Comparison of ENCODE assay signal across 8 cellular contexts in the genomic region with DNA sequence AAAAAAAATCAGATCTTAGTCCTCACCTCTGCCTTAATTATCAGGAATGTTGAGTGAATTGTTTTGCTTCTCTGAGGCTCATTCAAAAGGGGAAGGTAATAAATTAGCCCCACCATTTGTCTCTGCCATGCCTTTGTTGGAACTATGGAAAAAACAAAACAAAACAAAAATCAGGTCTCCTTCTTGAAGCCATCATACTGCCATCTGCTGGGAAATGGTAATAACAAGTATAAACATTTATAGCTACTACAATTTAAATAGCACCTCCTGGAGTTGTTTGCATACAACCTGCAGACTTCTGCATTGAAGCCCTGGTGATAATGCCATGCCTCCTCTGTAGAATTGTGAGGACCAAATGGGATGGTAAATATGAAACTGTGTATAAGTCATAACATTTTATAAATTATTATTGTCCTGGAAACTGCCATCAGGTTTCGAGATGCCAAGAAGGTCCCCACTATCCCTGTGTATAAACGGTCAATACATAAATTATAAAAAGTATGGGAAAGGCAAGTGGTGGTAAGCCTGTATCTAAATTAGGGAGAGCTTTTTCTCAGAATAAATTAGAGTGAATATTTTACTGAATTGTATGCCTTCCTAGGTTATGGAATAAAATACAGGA.
DNase-seq lines count a peak whose midpoint lies in the region; ATAC-seq, FAIRE-seq and TF ChIP-seq lines count a peak whose summit lies in the region.

No MANE protein-coding gene starts in this region.

- H3K4me3 ChIP-seq in HCT116 (replicated peaks in 1 of 2; ENCODE audit: low read depth in 1 of 2, low read length in 2 of 2) (no peak overlapping the region), astrocyte of the spinal cord (ENCODE audit: low read depth, low read length) (no peak overlapping the region), kidney (ENCODE audit: low read length in 2 of 2) (no peak overlapping the region), upper lobe of left lung (no peak overlapping the region), stomach (no peak overlapping the region)

- intact Hi-C loops in HCT116 (cut with micrococcal nuclease) = loop anchor here (5.0 kb wide), 1 partner anchor 910 kb away; no protein-coding TSS in a partner anchor
- intact Hi-C loops in kidney (cut with DNase I) = no loop called here
- intact Hi-C loops in stomach (cut with DNase I; ENCODE audit: low total_unique reads) = loop anchor here (10.0 kb wide), 1 partner anchor 657 kb away; a partner anchor contains a TSS

- RAD21 ChIA-PET in HCT116 (lab: Charles Lee; ENCODE audit: low non-redundant PET in 1 of 2, low total read pairs in 2 of 2, uncharacterized antibody in 2 of 2, unreplicated experiment in 2 of 2) = interaction anchor here (0.6 to 1.6 kb wide), 3 partner anchors 400 to 659 kb away, joined by 4 to 6 read pairs (median 6); no protein-coding TSS in a partner anchor

- no peak overlapping the region for H3K9ac ChIP-seq in HCT116 (ENCODE audit: low read length)
- no peak overlapping the region for H3K9ac ChIP-seq in kidney (ENCODE audit: low read length in 2 of 2)

- H3K27me3 ChIP-seq in HCT116 (ENCODE audit: insufficient read depth, low read length) (no peaks in the 10 kb centered on the region), upper lobe of left lung (no peaks in the 10 kb centered on the region), stomach (no peaks in the 10 kb centered on the region)

- H3K4me2 ChIP-seq in HCT116 (ENCODE audit: low read length) = no peak overlapping the region

- peak; percentile 48 to 96 (median 66) for TF ChIP-seq CTCF in HCT116 (IDR thresholded peaks at IDR 0.05 in 2 of 3, conservative IDR thresholded peaks at IDR 0.05 in 1 of 3; ENCODE audit: borderline replicate concordance in 1 of 3, insufficient read depth in 1 of 3, low read depth in 2 of 3, low read length in 2 of 3)
- TF ChIP-seq CTCF in astrocyte of the spinal cord (IDR thresholded peaks at IDR 0.05; ENCODE audit: low read depth, low read length) = peak; percentile 53
- TF ChIP-seq CTCF in kidney (IDR thresholded peaks at IDR 0.05; ENCODE audit: borderline replicate concordance, extremely low read depth, insufficient read depth) = peak; percentile 47
- TF ChIP-seq CTCF in upper lobe of left lung (IDR thresholded peaks at IDR 0.05) = peak in 5 of 6 experiments; percentile 24 to 56 (median 54)
- TF ChIP-seq CTCF in stomach (IDR thresholded peaks at IDR 0.05) = peak in 3 of 7 experiments; percentile 31 to 43 (median 40)

- TF ChIP-seq EP300 in upper lobe of left lung (IDR thresholded peaks at IDR 0.05) = no peak
- no peak for TF ChIP-seq EP300 in stomach (IDR thresholded peaks at IDR 0.05)

- H3K27ac ChIP-seq in HCT116 (ENCODE audit: low read depth, low read length) (no peak overlapping the region), kidney (ENCODE audit: low read depth in 2 of 2, low read length in 2 of 2) (no peak overlapping the region), upper lobe of left lung (no peak overlapping the region), stomach (no peak overlapping the region)

- ATAC-seq in HCT116 (peak; percentile 86), upper lobe of left lung (ENCODE audit: low FRiP score in 2 of 2) (peak in 1 of 2 donors; percentile 63), HG03520 (IDR thresholded peaks at IDR 0.05; ENCODE audit: unreplicated experiment) (no peak)

- POLR2A ChIA-PET in HCT116 (lab: Charles Lee) = interaction anchor here (0.6 kb wide), 1 partner anchor 659 kb away, joined by 3 read pairs; no protein-coding TSS in a partner anchor

- no peak for TF ChIP-seq POLR2A in HCT116 (IDR thresholded peaks at IDR 0.05; ENCODE audit: borderline replicate concordance, extremely low read depth, insufficient read depth, insufficient read length)
- TF ChIP-seq POLR2A in upper lobe of left lung (IDR thresholded peaks at IDR 0.05) = no peak
- no peak for TF ChIP-seq POLR2A in stomach (IDR thresholded peaks at IDR 0.05)

- FAIRE-seq in kidney (lab: Jason Lieb, UNC) = peak; percentile 35

- peak; percentile 51 for DNase-seq in CD1c-positive myeloid dendritic cell (ENCODE audit: extremely low spot score)
- peak; percentile 55 for DNase-seq in HCT116 (ENCODE audit: low read depth, low spot score)
- peak; percentile 34 to 56 for DNase-seq in NCI-H446 (lab: John Stamatoyannopoulos, UW)
- DNase-seq in astrocyte of the spinal cord (ENCODE audit: low read depth, low spot score) = peak; percentile 63
- no peak for DNase-seq in kidney
- DNase-seq in upper lobe of left lung = no peak
- DNase-seq in stomach = no peak

- in situ Hi-C loops in astrocyte of the spinal cord (cut with HindIII; ENCODE audit: low sequenced_read_pairs) = no loop called here

- peak; percentile 63 for TF ChIP-seq RAD21 in HCT116 (IDR thresholded peaks at IDR 0.05; ENCODE audit: low read depth)

- H3K9me3 ChIP-seq in HCT116 (ENCODE audit: control insufficient read depth in 1 of 2, insufficient read depth in 1 of 2, low read depth in 1 of 2, low read length in 2 of 2) (no peaks in the 10 kb centered on the region), kidney (ENCODE audit: control insufficient read depth in 1 of 2, low read length in 2 of 2) (no peaks in the 10 kb centered on the region), upper lobe of left lung (no peaks in the 10 kb centered on the region), stomach (no peaks in the 10 kb centered on the region)

- H3K79me2 ChIP-seq in HCT116 (ENCODE audit: insufficient read depth, low read length) = no peaks in the 10 kb centered on the region

- no TSS peak for BruUV-seq in HCT116 (replicated peaks; lab: Mats Ljungman, UMichigan)

- H3K9me2 ChIP-seq in HCT116 (ENCODE audit: insufficient read depth) = no peaks in the 10 kb centered on the region

- no peaks in the 10 kb centered on the region for H3K4me1 ChIP-seq in HCT116 (ENCODE audit: control insufficient read depth in 1 of 2, insufficient read depth in 2 of 2, low read length in 2 of 2)
- peaks cover 4 to 9% of the 10 kb centered on the region in 2 donors for H3K4me1 ChIP-seq in kidney (ENCODE audit: control insufficient read depth in 1 of 2, insufficient read depth in 1 of 2, low read depth in 1 of 2, low read length in 2 of 2)
- H3K4me1 ChIP-seq in upper lobe of left lung = peaks cover 0 to 3% (median 0%) of the 10 kb centered on the region in 4 donors
- H3K4me1 ChIP-seq in stomach = peaks cover 0 to 5% (median 0%) of the 10 kb centered on the region in 4 donors

- no peaks in the 10 kb centered on the region for H4K20me1 ChIP-seq in HCT116 (ENCODE audit: insufficient read depth)

- H3K36me3 ChIP-seq in HCT116 (ENCODE audit: control insufficient read depth in 1 of 2, insufficient read depth in 2 of 2, low read length in 2 of 2) (no peaks in the 10 kb centered on the region), kidney (ENCODE audit: control insufficient read depth in 1 of 2, insufficient read depth in 2 of 2, low read length in 2 of 2) (no peaks in the 10 kb centered on the region), upper lobe of left lung (no peaks in the 10 kb centered on the region), stomach (no peaks in the 10 kb centered on the region)

- 82 to 85% methylated on average over 2 of the region's 2 CpGs for WGBS in upper lobe of left lung, 2 donors
- 81 to 95% (median 89%) methylated on average over 2 of the region's 2 CpGs for WGBS in stomach, 5 donors

- CTCF ChIA-PET in HCT116 (lab: Charles Lee) = interaction anchor here (0.6 to 2.1 kb wide), 24 partner anchors 9 to 1710 kb away, joined by 3 to 48 read pairs (median 4); a partner anchor contains a TSS

- no peak overlapping the region for H2AFZ ChIP-seq in HCT116 (ENCODE audit: low read depth, low read length, poor library complexity, severe bottlenecking)

TF ChIP-seq in HCT116, 20 proteins besides CTCF, POLR2A, EP300 and RAD21:
- TF ChIP-seq EGR1 (IDR thresholded peaks at IDR 0.05; ENCODE audit: low read depth) (no peak), SRF (IDR thresholded peaks at IDR 0.05; ENCODE audit: low read depth) (no peak), CEBPB (IDR thresholded peaks at IDR 0.05; ENCODE audit: low read depth) (no peak), JUND (IDR thresholded peaks at IDR 0.05) (no peak), EZH2phosphoT487 (IDR thresholded peaks at IDR 0.05; ENCODE audit: borderline replicate concordance) (no peak), EZH2 (IDR thresholded peaks at IDR 0.05) (no peak), POLR2AphosphoS5 (IDR thresholded peaks at IDR 0.05; ENCODE audit: low read depth, low read length) (no peak)

Comparison
In these comparisons a context has a peak if more than half of its experiments do, and no peak if none do; other contexts are left out.
1. DNase-seq: peak in CD1c-positive myeloid dendritic cell (single experiment), HCT116 (single experiment), NCI-H446 (2 of 2) and astrocyte of the spinal cord (single experiment); none in kidney (single experiment), upper lobe of left lung (0 of 2) and stomach (single experiment).